1 cellular context compared by ENCODE assay signal in genomic region chr11:518463-519202, GRCh38.
A peak's percentile ranks its signal among the peaks of the same experiment; 100 is the strongest.
TF ChIP-seq lines count a peak whose summit lies in the region.

No MANE protein-coding gene starts in this region.

TF ChIP-seq in HepG2, 621 proteins besides CTCF, POLR2A, EP300 and RAD21 (continued from another document and continues in another):
- TF ChIP-seq GMEB2 (CRISPR knock-in tag; IDR thresholded peaks at IDR 0.05; ENCODE audit: low read depth) (no peak), SKI (IDR thresholded peaks at IDR 0.05; ENCODE audit: partially characterized antibody) (peak; percentile 88), ZNF432 (CRISPR knock-in tag; IDR thresholded peaks at IDR 0.05; ENCODE audit: borderline replicate concordance) (no peak), HDAC2 (CRISPR knock-in tag; IDR thresholded peaks at IDR 0.05) (peak; percentile 56), ZNF550 (CRISPR knock-in tag; IDR thresholded peaks at IDR 0.05; ENCODE audit: borderline replicate concordance) (no peak), ZNF530 (CRISPR knock-in tag; IDR thresholded peaks at IDR 0.05; ENCODE audit: low read depth) (no peak), SNAI1 (CRISPR knock-in tag; IDR thresholded peaks at IDR 0.05; ENCODE audit: borderline replicate concordance) (peak; percentile 74; the same call in 1 of the 2 replicates), POLR2G (IDR thresholded peaks at IDR 0.05; ENCODE audit: low read depth, low read length) (peak; percentile 63; the same call in 1 of the 2 replicates), ZNF362 (CRISPR knock-in tag; IDR thresholded peaks at IDR 0.05; ENCODE audit: borderline replicate concordance) (no peak), ZNF17 (CRISPR knock-in tag; IDR thresholded peaks at IDR 0.05) (no peak), NFE2L1 (CRISPR knock-in tag; IDR thresholded peaks at IDR 0.05; ENCODE audit: borderline replicate concordance) (no peak), SIN3A (IDR thresholded peaks at IDR 0.05; ENCODE audit: borderline replicate concordance, low read depth, low read length) (no peak), ZNF451 (CRISPR knock-in tag; IDR thresholded peaks at IDR 0.05) (no peak), ATF4 (CRISPR knock-in tag; IDR thresholded peaks at IDR 0.05) (peak in 1 of 2 experiments; percentile 62; a peak in 1 of 4 replicates), HDAC6 (IDR thresholded peaks at IDR 0.05; ENCODE audit: low read depth, low read length) (no peak), FOSL2 (CRISPR knock-in tag; IDR thresholded peaks at IDR 0.05) (peak; percentile 83), AHDC1 (CRISPR knock-in tag; IDR thresholded peaks at IDR 0.05; ENCODE audit: borderline replicate concordance) (0 out of 2 replicates have a peak, but pooled peaks have one; percentile 27), ZBTB4 (CRISPR knock-in tag; IDR thresholded peaks at IDR 0.05; ENCODE audit: borderline replicate concordance) (no peak; the same call in 1 of the 2 replicates), MTF2 (CRISPR knock-in tag; IDR thresholded peaks at IDR 0.05; ENCODE audit: borderline replicate concordance) (peak; percentile 78; the same call in 1 of the 2 replicates), POGK (CRISPR knock-in tag; conservative IDR thresholded peaks at IDR 0.05) (peak; percentile 68; the same call in 1 of the 2 replicates), TCF7 (IDR thresholded peaks at IDR 0.05; ENCODE audit: low read depth) (no peak), FOXO1 (CRISPR knock-in tag; IDR thresholded peaks at IDR 0.05) (0 out of 2 replicates have a peak, but pooled peaks have one; percentile 9), ZNF850 (CRISPR knock-in tag; conservative IDR thresholded peaks at IDR 0.05) (0 out of 2 replicates have a peak, but pooled peaks have one; percentile 79), ZNF552 (CRISPR knock-in tag; IDR thresholded peaks at IDR 0.05; ENCODE audit: borderline replicate concordance) (no peak), MEIS2 (CRISPR knock-in tag; IDR thresholded peaks at IDR 0.05) (peak; percentile 18; the same call in 1 of the 2 replicates), ZBTB10 (CRISPR knock-in tag; IDR thresholded peaks at IDR 0.05; ENCODE audit: borderline replicate concordance) (no peak), ZNF800 (CRISPR knock-in tag; IDR thresholded peaks at IDR 0.05) (no peak; the same call in 1 of the 2 replicates), HDAC1 (CRISPR knock-in tag; IDR thresholded peaks at IDR 0.05) (peak; percentile 74), ZNF235 (CRISPR knock-in tag; IDR thresholded peaks at IDR 0.05; ENCODE audit: borderline replicate concordance) (0 out of 2 replicates have a peak, but pooled peaks have one; percentile 51), NCOA2 (CRISPR knock-in tag; IDR thresholded peaks at IDR 0.05) (0 out of 2 replicates have a peak, but pooled peaks have one; percentile 12), ZNF205 (CRISPR knock-in tag; IDR thresholded peaks at IDR 0.05) (no peak), ZNF546 (CRISPR knock-in tag; conservative IDR thresholded peaks at IDR 0.05) (0 out of 2 replicates have a peak, but pooled peaks have one; percentile 43), ZNF562 (CRISPR knock-in tag; IDR thresholded peaks at IDR 0.05; ENCODE audit: borderline replicate concordance) (no peak), KAT7 (CRISPR knock-in tag; IDR thresholded peaks at IDR 0.05; ENCODE audit: borderline replicate concordance) (peak; percentile 58; the same call in 1 of the 2 replicates), RARA (CRISPR knock-in tag; IDR thresholded peaks at IDR 0.05) (0 out of 2 replicates have a peak, but pooled peaks have one; percentile 6), THAP11 (CRISPR knock-in tag; IDR thresholded peaks at IDR 0.05) (peak; percentile 81), ZNF556 (CRISPR knock-in tag; IDR thresholded peaks at IDR 0.05; ENCODE audit: borderline replicate concordance) (peak; percentile 80; the same call in 1 of the 2 replicates), ZNF792 (CRISPR knock-in tag; IDR thresholded peaks at IDR 0.05) (peak; percentile 43; the same call in 1 of the 2 replicates), MLX (CRISPR knock-in tag; IDR thresholded peaks at IDR 0.05) (0 out of 2 replicates have a peak, but pooled peaks have one; percentile 18), BRD4 (CRISPR knock-in tag; IDR thresholded peaks at IDR 0.05) (no peak; the same call in 1 of the 2 replicates)
